ENCODE assay signal across 9 cellular contexts in genomic region chr12:125340791-125341190, GRCh38.
A peak's percentile ranks its signal among the peaks of the same experiment; 100 is the strongest.
DNase-seq lines count a peak whose midpoint lies in the region; ATAC-seq and TF ChIP-seq lines count a peak whose summit lies in the region.
"Had no signal": no experiment of that assay in that cellular context is flagged by ENCODE, and none has a peak within 500 bp of the region (broad histone marks: within the 10 kb centered on the region; RNA-seq: fewer than 3 reads in every experiment).

No MANE protein-coding gene starts in this region.

- peaks cover 29% of the 10 kb centered on the region for H3K36me3 Mint-ChIP-seq in GM23338 (ENCODE audit: low read depth)

- no peaks in the 10 kb centered on the region for H3K9me3 ChIP-seq in SK-N-SH

- no peaks in the 10 kb centered on the region for H3K27me3 ChIP-seq in GM23338 (ENCODE audit: insufficient read depth)
- no peaks in the 10 kb centered on the region for H3K27me3 ChIP-seq in SK-N-SH (ENCODE audit: insufficient read depth)

- peaks cover 6% of the 10 kb centered on the region; the same call in 1 of the 2 replicates for H3K9me2 ChIP-seq in GM23338 (ENCODE audit: insufficient read depth)
- no peaks in the 10 kb centered on the region for H3K9me2 ChIP-seq in SK-N-SH

- H3K27ac Mint-ChIP-seq in GM23338 = no peak overlapping the region

- no peak overlapping the region for H3K27ac ChIP-seq in GM23338 (ENCODE audit: low read depth)
- no peak overlapping the region for H3K27ac ChIP-seq in SK-N-SH (ENCODE audit: low read depth in 2 of 2, low read length in 1 of 2)

- peaks cover 19% of the 10 kb centered on the region for H3K4me1 ChIP-seq in GM23338 (ENCODE audit: insufficient read depth)
- no peaks in the 10 kb centered on the region for H3K4me1 ChIP-seq in SK-N-SH (ENCODE audit: control insufficient read depth in 1 of 2, insufficient read depth in 2 of 2, low read depth in 1 of 2, low read length in 1 of 2)

- no peak overlapping the region for H3K4me3 Mint-ChIP-seq in GM23338

- 3% methylated on average over 5 of the region's 5 CpGs for WGBS in SK-N-SH (ENCODE audit: low lambda C conversion rate)

- H3K36me3 ChIP-seq in GM23338 (ENCODE audit: insufficient read depth) (no peaks in the 10 kb centered on the region), SK-N-SH (replicated peaks in 1 of 2; ENCODE audit: control insufficient read depth in 1 of 2, insufficient read depth in 2 of 2, low read length in 1 of 2) (no peaks in the 10 kb centered on the region)

- peaks cover 50% of the 10 kb centered on the region for H3K4me1 Mint-ChIP-seq in GM23338

- H4K20me1 ChIP-seq in GM23338 (replicated peaks; ENCODE audit: insufficient read depth) (no peaks in the 10 kb centered on the region; the same call in 1 of the 2 replicates), SK-N-SH (ENCODE audit: insufficient read depth) (no peaks in the 10 kb centered on the region)

- POLR2A ChIA-PET in SK-N-SH (lab: Yijun Ruan, JAX) = no interaction called here

- TF ChIP-seq CTCF in GM23338 (conservative IDR thresholded peaks at IDR 0.05; ENCODE audit: low read depth in 2 of 2) (no peak), SK-N-SH (IDR thresholded peaks at IDR 0.05) (no peak), retinal pigment epithelial cell (conservative IDR thresholded peaks at IDR 0.05; ENCODE audit: low read depth, low read length) (no peak)

- no peak for TF ChIP-seq EP300 in SK-N-SH (IDR thresholded peaks at IDR 0.05; ENCODE audit: borderline replicate concordance in 1 of 2, low read depth in 1 of 2, low read length in 1 of 2)

- CTCF ChIA-PET in SK-N-SH (lab: Yijun Ruan, JAX) = interaction anchor here (2.6 kb wide), 1 partner anchor 10 kb away, joined by 13 read pairs; no protein-coding TSS in a partner anchor

- DNase-seq in GM23338 (ENCODE audit: low spot score) (no peak), SK-N-SH (no peak), globus pallidus (ENCODE audit: low spot score) (peak; percentile 80), retinal pigment epithelial cell (ENCODE audit: low read depth) (peak; percentile 14), ecto neural progenitor cell (ENCODE audit: low spot score) (no peak), activated gamma-delta T cell (lab: John Stamatoyannopoulos, UW) (no peak)
- DNase-seq: NCI-H1417 had no signal

- H2AFZ ChIP-seq in GM23338 = no peak overlapping the region
- no peak overlapping the region for H2AFZ ChIP-seq in SK-N-SH (ENCODE audit: low read depth)

- no peaks in the 10 kb centered on the region; the same call in 2 of the 3 replicates for H3K9me3 Mint-ChIP-seq in GM23338

- ATAC-seq in GM23338 = peak; percentile 53
- ATAC-seq in GM18867 (IDR thresholded peaks at IDR 0.05; ENCODE audit: unreplicated experiment) = no peak
- no peak for ATAC-seq in HG02970 (IDR thresholded peaks at IDR 0.05; ENCODE audit: low FRiP score, unreplicated experiment)

- no peak for TF ChIP-seq RAD21 in SK-N-SH (IDR thresholded peaks at IDR 0.05; ENCODE audit: low read length)

- H3K4me2 ChIP-seq in GM23338 = no peak overlapping the region
- no peak overlapping the region for H3K4me2 ChIP-seq in SK-N-SH

- no peak overlapping the region for H3K4me3 ChIP-seq in GM23338
- no peak overlapping the region for H3K4me3 ChIP-seq in SK-N-SH (ENCODE audit: low read depth in 2 of 2, low read length in 1 of 2)
- H3K4me3 ChIP-seq in retinal pigment epithelial cell (ENCODE audit: low read length) = no peak overlapping the region

- H3K27me3 Mint-ChIP-seq in GM23338 (ENCODE audit: insufficient read depth, low read depth, poor library complexity) = peaks cover 5% of the 10 kb centered on the region

- H3F3A ChIP-seq in GM23338 (replicated peaks; ENCODE audit: low read depth) (no peaks in the 10 kb centered on the region), SK-N-SH (replicated peaks; ENCODE audit: insufficient read depth) (no peaks in the 10 kb centered on the region)

- no peaks in the 10 kb centered on the region; the same call in none of the 2 replicates for H3K79me2 ChIP-seq in GM23338 (replicated peaks; ENCODE audit: insufficient read depth)
- H3K79me2 ChIP-seq in SK-N-SH (ENCODE audit: insufficient read depth) = no peaks in the 10 kb centered on the region

- H3K9ac ChIP-seq in SK-N-SH = no peak overlapping the region

TF ChIP-seq in GM23338, 12 proteins besides CTCF, POLR2A, EP300 and RAD21:
- no peak for TF ChIP-seq CREB1 (CRISPR knock-in tag; IDR thresholded peaks at IDR 0.05; ENCODE audit: low read depth)
- no peak for TF ChIP-seq POLR2AphosphoS5 (IDR thresholded peaks at IDR 0.05; ENCODE audit: low read depth)
- no peak for TF ChIP-seq NANOG (IDR thresholded peaks at IDR 0.05; ENCODE audit: borderline replicate concordance)
- no peak for TF ChIP-seq ZNF331 (CRISPR knock-in tag; IDR thresholded peaks at IDR 0.05; ENCODE audit: low read depth)
- TF ChIP-seq EZH2phosphoT487 (IDR thresholded peaks at IDR 0.05; ENCODE audit: unreplicated experiment) = no peak

TF ChIP-seq in SK-N-SH, 30 proteins besides CTCF, POLR2A, EP300 and RAD21:
- TF ChIP-seq CHD2 (IDR thresholded peaks at IDR 0.05; ENCODE audit: low read length, partially characterized antibody) (no peak), USF1 (IDR thresholded peaks at IDR 0.05; ENCODE audit: borderline replicate concordance, low read depth) (no peak), NFIC (IDR thresholded peaks at IDR 0.05; ENCODE audit: borderline replicate concordance) (peak; percentile 35; the same call in 1 of the 2 replicates), SIN3A (IDR thresholded peaks at IDR 0.05; ENCODE audit: borderline replicate concordance, low read depth, low read length) (no peak), SMC3 (IDR thresholded peaks at IDR 0.05; ENCODE audit: low read depth, low read length) (no peak), EZH2phosphoT487 (IDR thresholded peaks at IDR 0.05; ENCODE audit: borderline replicate concordance, low read depth) (no peak), JUND (IDR thresholded peaks at IDR 0.05) (no peak)

Comparison
In these comparisons a context has a peak if more than half of its experiments do, and no peak if none do; other contexts are left out.
1. DNase-seq: peak in globus pallidus (single experiment) and retinal pigment epithelial cell (single experiment); none in GM23338 (single experiment), SK-N-SH (single experiment), ecto neural progenitor cell (single experiment) and activated gamma-delta T cell (single experiment).